ENCODE assay signal across 8 cellular contexts in genomic region chr19:17080441-17080803, GRCh38. TPM values are rescaled to one million over a fixed set of nuclear protein-coding genes. Genes with fewer than 3 reads are reported as not detected.
DNase-seq lines count a peak whose midpoint lies in the region; ATAC-seq and TF ChIP-seq lines count a peak whose summit lies in the region.
"Had no signal": no experiment of that assay in that cellular context is flagged by ENCODE, and none has a peak within 500 bp of the region (broad histone marks: within the 10 kb centered on the region; RNA-seq: fewer than 3 reads in every experiment).

No MANE protein-coding gene starts in this region.

- H3K9ac ChIP-seq in subcutaneous abdominal adipose tissue (ENCODE audit: low read length in 5 of 5) = no peak overlapping the region

- H3K4me3 ChIP-seq in MG63 = peak overlapping the region; percentile 49; the same call in 1 of the 2 replicates
- H3K4me3 ChIP-seq in left lung = no peak overlapping the region
- H3K4me3 ChIP-seq in subcutaneous abdominal adipose tissue (ENCODE audit: low read depth in 1 of 5, low read length in 5 of 5) = peak overlapping the region in 1 of 5 donors; percentile 19

- H3K4me1 ChIP-seq in left lung = peaks cover 3 to 64% of the 10 kb centered on the region in 2 donors
- H3K4me1 ChIP-seq in subcutaneous abdominal adipose tissue (ENCODE audit: control insufficient read depth in 5 of 5, insufficient read depth in 5 of 5, low read length in 5 of 5) = peaks cover 14 to 77% (median 62%) of the 10 kb centered on the region in 5 donors

- no peak for DNase-seq in MG63
- no peak for DNase-seq in activated naive CD8-positive, alpha-beta T cell treated with anti-CD3 and anti-CD28 coated beads, Interleukin-2, amount 10 ng/mL, durations not matched to agents 7 days and 5 days
- no peak for DNase-seq in left lung
- DNase-seq in Calu3 = no peak
- no peak for DNase-seq in dedifferentiated amniotic fluid mesenchymal stem cell (ENCODE audit: extremely low spot score)
- DNase-seq: NCI-H1930 had no signal

- intact Hi-C loops in left lung (cut with DNase I) = no loop called here
- intact Hi-C loops in Calu3 (cut with micrococcal nuclease; ENCODE audit: unreplicated experiment) = no loop called here

- peaks cover 40% of the 10 kb centered on the region for H3K4me1 Mint-ChIP-seq in activated naive CD8-positive, alpha-beta T cell treated with anti-CD3 and anti-CD28 coated beads, Interleukin-2, amount 10 ng/mL, durations not matched to agents 7 days and 5 days
- H3K4me1 Mint-ChIP-seq in Calu3 (ENCODE audit: low read depth, unreplicated experiment) = peaks cover 8% of the 10 kb centered on the region

- no peaks in the 10 kb centered on the region for H3K27me3 ChIP-seq in MG63
- H3K27me3 ChIP-seq in left lung = no peaks in the 10 kb centered on the region
- H3K27me3 ChIP-seq in subcutaneous abdominal adipose tissue (ENCODE audit: control insufficient read depth in 5 of 5, insufficient read depth in 4 of 5, low read length in 5 of 5) = no peaks in the 10 kb centered on the region

- ATAC-seq in activated naive CD8-positive, alpha-beta T cell treated with anti-CD3 and anti-CD28 coated beads, Interleukin-2, amount 10 ng/mL, durations not matched to agents 7 days and 5 days (ENCODE audit: low read depth) = no peak
- no peak for ATAC-seq in left lung
- ATAC-seq in HG02852 (IDR thresholded peaks at IDR 0.05; ENCODE audit: unreplicated experiment) = no peak

- H3K36me3 ChIP-seq in MG63 = peaks cover 16% of the 10 kb centered on the region
- H3K36me3 ChIP-seq in left lung = peaks cover 0 to 6% of the 10 kb centered on the region in 2 donors
- no peaks in the 10 kb centered on the region for H3K36me3 ChIP-seq in subcutaneous abdominal adipose tissue (ENCODE audit: control insufficient read depth in 5 of 5, insufficient read depth in 5 of 5, low read length in 5 of 5)

- no peaks in the 10 kb centered on the region for H3K9me3 ChIP-seq in MG63
- no peaks in the 10 kb centered on the region for H3K9me3 ChIP-seq in left lung
- H3K9me3 ChIP-seq in subcutaneous abdominal adipose tissue (ENCODE audit: control insufficient read depth in 5 of 5, low read length in 5 of 5) = no peaks in the 10 kb centered on the region

- no peaks in the 10 kb centered on the region for H3K27me3 Mint-ChIP-seq in activated naive CD8-positive, alpha-beta T cell treated with anti-CD3 and anti-CD28 coated beads, Interleukin-2, amount 10 ng/mL, durations not matched to agents 7 days and 5 days
- H3K27me3 Mint-ChIP-seq in Calu3 (ENCODE audit: unreplicated experiment) = no peaks in the 10 kb centered on the region

- no peak for TF ChIP-seq CTCF in left lung (IDR thresholded peaks at IDR 0.05)
- no peak for TF ChIP-seq CTCF in Calu3 (IDR thresholded peaks at IDR 0.05; ENCODE audit: unreplicated experiment)

- H3K36me3 Mint-ChIP-seq in activated naive CD8-positive, alpha-beta T cell treated with anti-CD3 and anti-CD28 coated beads, Interleukin-2, amount 10 ng/mL, durations not matched to agents 7 days and 5 days = peaks cover 16% of the 10 kb centered on the region
- peaks cover 17% of the 10 kb centered on the region for H3K36me3 Mint-ChIP-seq in Calu3 (ENCODE audit: insufficient read depth, unreplicated experiment)

- no peak overlapping the region for H3K27ac Mint-ChIP-seq in activated naive CD8-positive, alpha-beta T cell treated with anti-CD3 and anti-CD28 coated beads, Interleukin-2, amount 10 ng/mL, durations not matched to agents 7 days and 5 days
- H3K27ac Mint-ChIP-seq in Calu3 (ENCODE audit: unreplicated experiment) = no peak overlapping the region

- no peaks in the 10 kb centered on the region for H3K9me3 Mint-ChIP-seq in activated naive CD8-positive, alpha-beta T cell treated with anti-CD3 and anti-CD28 coated beads, Interleukin-2, amount 10 ng/mL, durations not matched to agents 7 days and 5 days
- no peaks in the 10 kb centered on the region for H3K9me3 Mint-ChIP-seq in Calu3 (ENCODE audit: low read depth, unreplicated experiment)

- CTCF ChIA-PET in Calu3 (lab: Charles Lee) = no interaction called here

- BruUV-seq in Calu3 (replicated peaks; lab: Mats Ljungman, UMichigan) = no TSS peak

- POLR2A ChIA-PET in activated naive CD8-positive, alpha-beta T cell treated with anti-CD3 and anti-CD28 coated beads, Interleukin-2, amount 10 ng/mL, durations not matched to agents 7 days and 5 days (lab: Charles Lee) = interaction anchor here (0.6 to 2.4 kb wide), 4 partner anchors 10 to 104 kb away, joined by 3 to 8 read pairs (median 4); no protein-coding TSS in a partner anchor

- H3K4me3 Mint-ChIP-seq in activated naive CD8-positive, alpha-beta T cell treated with anti-CD3 and anti-CD28 coated beads, Interleukin-2, amount 10 ng/mL, durations not matched to agents 7 days and 5 days = peak overlapping the region; percentile 70
- no peak overlapping the region for H3K4me3 Mint-ChIP-seq in Calu3 (ENCODE audit: low read depth, unreplicated experiment)

- H3K27ac ChIP-seq in left lung = peak overlapping the region; percentile 69 to 88
- H3K27ac ChIP-seq in subcutaneous abdominal adipose tissue (ENCODE audit: low read depth, low read length) = peak overlapping the region; percentile 94

RNA-seq across cellular contexts. Expression of gene MYO9B, which starts 4.8 kb away (rescaled TPM):
- 18.4 and 20.4 TPM in 2 replicates for total RNA-seq in MG63 (2014; rRNA removed; shearing (Covaris generic); ENCODE audit: low replicate concordance)
- total RNA-seq in activated naive CD8-positive, alpha-beta T cell treated with anti-CD3 and anti-CD28 coated beads, Interleukin-2, amount 10 ng/mL, durations not matched to agents 7 days and 5 days = 100 to 1,000 TPM; 275 to 285 TPM
- 100 to 1,000 TPM in 1 of 2 donors, 10 to 100 TPM in 1; 89.5 to 149 TPM for total RNA-seq in left lung
- total RNA-seq in Calu3 (2022) = 38.4 and 40.4 TPM in 2 replicates

RNA-seq across cellular contexts. Expression of gene HAUS8, which starts 5.2 kb away (rescaled TPM):
- 8.6 and 9.8 TPM in 2 replicates for total RNA-seq in MG63 (2014; rRNA removed; shearing (Covaris generic); ENCODE audit: low replicate concordance)
- total RNA-seq in activated naive CD8-positive, alpha-beta T cell treated with anti-CD3 and anti-CD28 coated beads, Interleukin-2, amount 10 ng/mL, durations not matched to agents 7 days and 5 days = 10 to 100 TPM; 50.7 to 51.7 TPM
- total RNA-seq in left lung = 10 to 100 TPM in 1 of 2 donors, 1 to 10 TPM in 1; 8.4 to 11.6 TPM
- 15.7 and 20.5 TPM in 2 replicates for total RNA-seq in Calu3 (2022)

RNA-seq across cellular contexts. Expression of gene CPAMD8, which starts 53.8 kb away (rescaled TPM):
- 2.6 TPM in 1 of 2 replicates, not detected in the other for total RNA-seq in MG63 (2014; rRNA removed; shearing (Covaris generic); ENCODE audit: low replicate concordance)
- under 1 TPM; 0.42 to 0.68 TPM for total RNA-seq in activated naive CD8-positive, alpha-beta T cell treated with anti-CD3 and anti-CD28 coated beads, Interleukin-2, amount 10 ng/mL, durations not matched to agents 7 days and 5 days
- total RNA-seq in left lung = 10 to 100 TPM; 13.1 to 17.3 TPM
- total RNA-seq in Calu3 (2022) = 5.7 and 5.8 TPM in 2 replicates
